8 cellular contexts compared by ENCODE assay signal in genomic region chr9:35161713-35162604, GRCh38. TPM values are rescaled to one million over a fixed set of nuclear protein-coding genes. Genes with fewer than 3 reads are reported as not detected.
DNase-seq lines count a peak whose midpoint lies in the region; ATAC-seq lines count a peak whose summit lies in the region.

Gene UNC13B (plus strand): TSS chr9:35162009. CDS start chr9:35162284, 275 bp downstream.

- H3K4me3 ChIP-seq in urinary bladder (ENCODE audit: low read depth, low read length) = peak within 1 kb of the TSS; percentile 85

- no peaks in the 10 kb centered on the region for H3K36me3 ChIP-seq in urinary bladder (ENCODE audit: insufficient read depth)

- no peaks in the 10 kb centered on the region for H3K4me1 ChIP-seq in urinary bladder (ENCODE audit: insufficient read depth)

- WGBS in urinary bladder = under 1% methylated on average over 70 of the region's 70 CpGs

- peak within 1 kb of the TSS; percentile 90 for H3K27ac ChIP-seq in urinary bladder (ENCODE audit: low read depth)

- peak; percentile 96 for DNase-seq in G401 (ENCODE audit: low spot score)
- peak; percentile 93 for DNase-seq in NCI-H146 treated with DMSO at 0.1 percent for 48 hours (lab: John Stamatoyannopoulos, UW; ENCODE audit: unreplicated experiment)
- DNase-seq in T-helper 9 cell = peak; percentile 71
- DNase-seq in astrocyte of the hippocampus (ENCODE audit: low read depth, low spot score) = peak; percentile 97
- DNase-seq in hepatic stellate cell (ENCODE audit: low spot score) = peak; percentile 96
- peak; percentile 75 for DNase-seq in pulmonary artery endothelial cell (ENCODE audit: low read depth, low spot score)

- ATAC-seq in HG02623 (IDR thresholded peaks at IDR 0.05; ENCODE audit: unreplicated experiment) = peak; percentile 67

- in situ Hi-C loops in G401 (cut with HindIII; ENCODE audit: low sequenced_read_pairs) = no loop called here

RNA-seq across cellular contexts. Expression of gene UNC13B, which starts in this region (rescaled TPM):
- 8.7 and 10.3 TPM in 2 replicates for total RNA-seq in G401 (2014; rRNA removed; shearing (Covaris generic))
- total RNA-seq in pulmonary artery endothelial cell (41.3 and 70.2 TPM in 2 replicates), urinary bladder (11.3 TPM)
- 11.8 TPM for polyA plus RNA-seq in urinary bladder

Comparison
In these comparisons a context has a peak if more than half of its experiments do, and no peak if none do; other contexts are left out.
1. Peak in every context shown above with its lines: DNase-seq, ATAC-seq, H3K4me3 ChIP-seq and H3K27ac ChIP-seq.